ENCODE assay signal across 8 cellular contexts in genomic region chr20:62804021-62804631, GRCh38. TPM values are rescaled to one million over a fixed set of nuclear protein-coding genes. Genes with fewer than 3 reads are reported as not detected.
DNase-seq lines count a peak whose midpoint lies in the region; ATAC-seq and TF ChIP-seq lines count a peak whose summit lies in the region.

No MANE protein-coding gene starts in this region.

- H3K4me1 ChIP-seq in esophagus squamous epithelium, result peaks cover 29 to 47% (median 31%) of the 10 kb centered on the region in 3 donors

- peaks cover 13% of the 10 kb centered on the region for H3K36me3 Mint-ChIP-seq in T-helper 1 cell treated with Interleukin-12 subunit alpha and Interleukin-12 subunit beta and Interleukin-4 antibody, amounts not matched to agents 30 μg/mL and 1 μg/mL, for 36 hours (ENCODE audit: low read depth)

- no peaks in the 10 kb centered on the region for H3K27me3 ChIP-seq in esophagus squamous epithelium

- peak in 1 of 6 experiments; percentile 25 for TF ChIP-seq CTCF in esophagus squamous epithelium (IDR thresholded peaks at IDR 0.05)

- WGBS in esophagus squamous epithelium, 2 donors, result 10 to 43% methylated on average over 7 to 8 of the region's 25 CpGs

- DNase-seq in T-helper 1 cell (no peak), RPMI7951 (ENCODE audit: low read depth) (peak; percentile 63), esophagus squamous epithelium (lab: John Stamatoyannopoulos, UW) (no peak), skeletal muscle cell (ENCODE audit: low read depth) (no peak), DMS53 (lab: John Stamatoyannopoulos, UW) (no peak)

- peak overlapping the region; percentile 86 for H3K27ac Mint-ChIP-seq in T-helper 1 cell treated with Interleukin-12 subunit alpha and Interleukin-12 subunit beta and Interleukin-4 antibody, amounts not matched to agents 30 μg/mL and 1 μg/mL, for 36 hours

- H3K9me3 Mint-ChIP-seq in T-helper 1 cell treated with Interleukin-12 subunit alpha and Interleukin-12 subunit beta and Interleukin-4 antibody, amounts not matched to agents 30 μg/mL and 1 μg/mL, for 36 hours, result no peaks in the 10 kb centered on the region

- TF ChIP-seq POLR2A in esophagus squamous epithelium (IDR thresholded peaks at IDR 0.05), result no peak

- peaks cover 16% of the 10 kb centered on the region for H3K4me1 Mint-ChIP-seq in T-helper 1 cell treated with Interleukin-12 subunit alpha and Interleukin-12 subunit beta and Interleukin-4 antibody, amounts not matched to agents 30 μg/mL and 1 μg/mL, for 36 hours (ENCODE audit: low read depth)

- peak overlapping the region; percentile 71 to 100 (median 100) for H3K4me3 ChIP-seq in esophagus squamous epithelium
- peak overlapping the region; percentile 76 for H3K4me3 ChIP-seq in skeletal muscle cell (ENCODE audit: low read depth, low read length)

- peak overlapping the region; percentile 77 to 94 (median 90) for H3K27ac ChIP-seq in esophagus squamous epithelium

- intact Hi-C loops in esophagus squamous epithelium (cut with DNase I), result no loop called here

- peak overlapping the region; percentile 92 for H3K4me3 Mint-ChIP-seq in T-helper 1 cell treated with Interleukin-12 subunit alpha and Interleukin-12 subunit beta and Interleukin-4 antibody, amounts not matched to agents 30 μg/mL and 1 μg/mL, for 36 hours

- H3K27me3 Mint-ChIP-seq in T-helper 1 cell treated with Interleukin-12 subunit alpha and Interleukin-12 subunit beta and Interleukin-4 antibody, amounts not matched to agents 30 μg/mL and 1 μg/mL, for 36 hours (ENCODE audit: low read depth), result no peaks in the 10 kb centered on the region

- H3K9me3 ChIP-seq in esophagus squamous epithelium, result no peaks in the 10 kb centered on the region

- peaks cover 11 to 55% (median 12%) of the 10 kb centered on the region in 3 donors for H3K36me3 ChIP-seq in esophagus squamous epithelium

- ATAC-seq in HG02852 (IDR thresholded peaks at IDR 0.05; ENCODE audit: unreplicated experiment) (no peak), GM21423 (IDR thresholded peaks at IDR 0.05; ENCODE audit: unreplicated experiment) (no peak)

RNA-seq across cellular contexts. Expression of gene OGFR, which starts 0.5 kb away (rescaled TPM):
- total RNA-seq in RPMI7951 (2014; rRNA removed; shearing (Covaris generic)), result 47.6 and 73.5 TPM in 2 replicates
- 10 to 100 TPM; 19.1 to 41.4 (median 27.3) TPM for total RNA-seq in esophagus squamous epithelium

RNA-seq across cellular contexts. Expression of gene MRGBP, which starts 7.9 kb away (rescaled TPM):
- 44.7 and 58.5 TPM in 2 replicates for total RNA-seq in RPMI7951 (2014; rRNA removed; shearing (Covaris generic))
- 10 to 100 TPM in 1 of 4 donors, 1 to 10 TPM in 3; 5.7 to 10.1 (median 9.8) TPM for total RNA-seq in esophagus squamous epithelium

RNA-seq across cellular contexts. Expression of gene COL9A3, which starts 12.7 kb away (rescaled TPM):
- total RNA-seq in RPMI7951 (2014; rRNA removed; shearing (Covaris generic)), result 4.1 and 5.9 TPM in 2 replicates
- 1 to 10 TPM in 2 of 4 donors, not detected in 2; 2.2 to 2.3 TPM for total RNA-seq in esophagus squamous epithelium

RNA-seq across cellular contexts. Expression of gene TCFL5, which starts 57.5 kb away (rescaled TPM):
- total RNA-seq in RPMI7951 (2014; rRNA removed; shearing (Covaris generic)), result 13.7 and 16.2 TPM in 2 replicates
- total RNA-seq in esophagus squamous epithelium, result 1 to 10 TPM; 5.2 to 8.4 (median 7.2) TPM
